In the genomic region with DNA sequence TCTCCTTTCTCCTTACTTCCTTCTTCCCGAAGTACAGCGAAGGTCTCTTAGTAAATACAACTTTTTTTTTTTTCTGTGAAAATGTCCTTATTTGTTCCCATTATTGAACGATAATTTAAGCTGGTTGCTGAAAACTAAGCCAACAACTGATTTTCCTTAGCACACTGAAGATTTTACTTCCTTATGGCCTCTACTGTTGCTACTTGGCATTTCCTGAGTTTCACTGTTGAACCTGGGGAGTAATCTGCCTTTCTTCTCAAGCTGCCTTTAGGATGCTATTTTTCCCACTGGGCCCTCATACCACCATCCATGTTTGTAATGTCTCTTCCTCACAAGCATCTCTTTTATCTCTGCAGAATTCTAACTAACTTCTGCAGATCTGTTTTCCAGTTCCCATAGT, we compare ENCODE assay signal across 19 cellular contexts. TPM values are rescaled to one million over a fixed set of nuclear protein-coding genes. Genes with fewer than 3 reads are reported as not detected.
"Had no signal": no experiment of that assay in that cellular context is flagged by ENCODE, and none has a peak within 500 bp of the region (broad histone marks: within the 10 kb centered on the region; RNA-seq: fewer than 3 reads in every experiment).

No MANE protein-coding gene starts in this region.

- H3K36me3 ChIP-seq: lower lobe of right lung, prostate gland, sigmoid colon, suprapubic skin, upper lobe of left lung had no signal

- H3K27ac ChIP-seq: coronary artery, prostate gland, suprapubic skin had no signal

- H3K4me3 Mint-ChIP-seq: activated CD8-positive, alpha-beta T cell treated with anti-CD3 and anti-CD28 coated beads for 36 hours; activated T-cell treated with anti-CD3 and anti-CD28 coated beads, Interleukin-2, amount 50 U/mL, for 72 hours had no signal

- H3K9me3 Mint-ChIP-seq: activated CD8-positive, alpha-beta T cell treated with anti-CD3 and anti-CD28 coated beads for 36 hours; activated T-cell treated with anti-CD3 and anti-CD28 coated beads, Interleukin-2, amount 50 U/mL, for 72 hours; naive thymus-derived CD8-positive, alpha-beta T cell had no signal

- DNase-seq: activated CD4-positive, alpha-beta T cell treated with anti-CD3 and anti-CD28 coated beads for 4 hours; activated CD8-positive, alpha-beta memory T cell treated with anti-CD3 and anti-CD28 coated beads, Interleukin-2, amount 50 U/mL, for 4 hours; activated CD8-positive, alpha-beta T cell treated with anti-CD3 and anti-CD28 coated beads for 36 hours; activated gamma-delta T cell treated with Interleukin-2 at 50 U/mL for 16 hours; activated T-cell treated with anti-CD3 and anti-CD28 coated beads, Interleukin-2, amount 50 U/mL, for 72 hours; caudate nucleus; effector CD8-positive, alpha-beta T cell; erythroblast; lower lobe of right lung; midbrain; naive thymus-derived CD8-positive, alpha-beta T cell; sigmoid colon; stimulated activated CD4-positive, alpha-beta T cell treated with anti-CD3 and anti-CD28 coated beads, Interleukin-2, amount 100 ng/mL, for 24 hours; stimulated activated naive CD4-positive, alpha-beta T cell treated with Interleukin-2 at 50 U/mL for 16 hours; SW 1271; upper lobe of left lung had no signal

- H3K27me3 Mint-ChIP-seq: activated CD8-positive, alpha-beta T cell treated with anti-CD3 and anti-CD28 coated beads for 36 hours; naive thymus-derived CD8-positive, alpha-beta T cell had no signal

- ATAC-seq: activated CD8-positive, alpha-beta T cell treated with anti-CD3 and anti-CD28 coated beads for 36 hours; activated T-cell treated with anti-CD3 and anti-CD28 coated beads, Interleukin-2, amount 50 U/mL, for 72 hours; lower lobe of right lung; naive thymus-derived CD8-positive, alpha-beta T cell had no signal

- H3K4me3 ChIP-seq: coronary artery, lower lobe of right lung, prostate gland, sigmoid colon, suprapubic skin, upper lobe of left lung had no signal

- H3K9me3 ChIP-seq: lower lobe of right lung, prostate gland, sigmoid colon, suprapubic skin, upper lobe of left lung had no signal

- H3K27ac Mint-ChIP-seq: activated CD8-positive, alpha-beta T cell treated with anti-CD3 and anti-CD28 coated beads for 36 hours; activated T-cell treated with anti-CD3 and anti-CD28 coated beads, Interleukin-2, amount 50 U/mL, for 72 hours had no signal

- H3K4me1 ChIP-seq: prostate gland had no signal

- H3K27me3 ChIP-seq: sigmoid colon, suprapubic skin, upper lobe of left lung had no signal

RNA-seq across cellular contexts. Expression of a gene that starts 40.5 kb away (rescaled TPM):
- total RNA-seq: activated T-cell treated with anti-CD3 and anti-CD28 coated beads, Interleukin-2, amount 50 U/mL, for 72 hours; lower lobe of right lung; naive thymus-derived CD8-positive, alpha-beta T cell; prostate gland; sigmoid colon; suprapubic skin; upper lobe of left lung had no signal
- polyA plus RNA-seq: naive thymus-derived CD8-positive, alpha-beta T cell had no signal
